In genomic region chr1:30906631-30907389, GRCh38 we compare ENCODE assay signal across 13 cellular contexts. TPM values are rescaled to one million over a fixed set of nuclear protein-coding genes. Genes with fewer than 3 reads are reported as not detected.
DNase-seq lines count a peak whose midpoint lies in the region; ATAC-seq and TF ChIP-seq lines count a peak whose summit lies in the region.
"Had no signal": no experiment of that assay in that cellular context is flagged by ENCODE, and none has a peak within 500 bp of the region (broad histone marks: within the 10 kb centered on the region; RNA-seq: fewer than 3 reads in every experiment).

No MANE protein-coding gene starts in this region.

- H3K4me3 ChIP-seq in GM23338 (peak overlapping the region; percentile 76; the same call in 1 of the 2 replicates), left ventricle myocardium inferior (peak overlapping the region; percentile 74), sigmoid colon (peak overlapping the region; percentile 65 to 77 (median 74)), testis (no peak overlapping the region)
- H3K4me3 ChIP-seq: mucosa of descending colon had no signal

- no peak overlapping the region for H2AFZ ChIP-seq in GM23338

- H3K9me3 ChIP-seq in left ventricle myocardium inferior (replicated peaks) (no peaks in the 10 kb centered on the region), sigmoid colon (no peaks in the 10 kb centered on the region), testis (no peaks in the 10 kb centered on the region)
- H3K9me3 ChIP-seq: MG63, mucosa of descending colon had no signal

- no peak overlapping the region; the same call in 1 of the 2 replicates for H3K4me2 ChIP-seq in GM23338

- peaks cover 4% of the 10 kb centered on the region; the same call in 1 of the 2 replicates for H4K20me1 ChIP-seq in GM23338 (replicated peaks; ENCODE audit: insufficient read depth)

- H3F3A ChIP-seq in GM23338 (replicated peaks; ENCODE audit: low read depth): peaks cover 19% of the 10 kb centered on the region; the same call in 1 of the 2 replicates

- peaks cover 29% of the 10 kb centered on the region for H3K27me3 Mint-ChIP-seq in GM23338 (ENCODE audit: insufficient read depth, low read depth, poor library complexity)
- peaks cover 23% of the 10 kb centered on the region for H3K27me3 Mint-ChIP-seq in activated T-helper 17 cell treated with anti-CD3 and anti-CD28 coated beads, Interleukin-2, amount 50 U/mL, for 72 hours

- no peak for TF ChIP-seq EP300 in sigmoid colon (IDR thresholded peaks at IDR 0.05)

- ATAC-seq in GM23338 (no peak), GM21717 (IDR thresholded peaks at IDR 0.05; ENCODE audit: unreplicated experiment) (no peak), GM18498 (IDR thresholded peaks at IDR 0.05; ENCODE audit: unreplicated experiment) (no peak)
- no peak for ATAC-seq in activated T-helper 17 cell treated with anti-CD3 and anti-CD28 coated beads, Interleukin-2, amount 50 U/mL, for 72 hours (replicated peaks)
- ATAC-seq: mucosa of descending colon, Panc1 had no signal

- no peak overlapping the region for H3K27ac Mint-ChIP-seq in GM23338
- no peak overlapping the region for H3K27ac Mint-ChIP-seq in activated T-helper 17 cell treated with anti-CD3 and anti-CD28 coated beads, Interleukin-2, amount 50 U/mL, for 72 hours

- no peaks in the 10 kb centered on the region; the same call in 2 of the 3 replicates for H3K36me3 Mint-ChIP-seq in GM23338 (ENCODE audit: low read depth)
- peaks cover 6% of the 10 kb centered on the region for H3K36me3 Mint-ChIP-seq in activated T-helper 17 cell treated with anti-CD3 and anti-CD28 coated beads, Interleukin-2, amount 50 U/mL, for 72 hours (ENCODE audit: low read depth)

- H3K9me3 Mint-ChIP-seq in GM23338: no peaks in the 10 kb centered on the region
- H3K9me3 Mint-ChIP-seq in activated T-helper 17 cell treated with anti-CD3 and anti-CD28 coated beads, Interleukin-2, amount 50 U/mL, for 72 hours: no peaks in the 10 kb centered on the region

- H3K4me1 ChIP-seq in GM23338 (ENCODE audit: insufficient read depth): peaks cover 43% of the 10 kb centered on the region
- peaks cover 53% of the 10 kb centered on the region for H3K4me1 ChIP-seq in left ventricle myocardium inferior
- H3K4me1 ChIP-seq in sigmoid colon: peaks cover 2 to 83% (median 65%) of the 10 kb centered on the region in 4 donors
- H3K4me1 ChIP-seq in testis: peaks cover 8% of the 10 kb centered on the region

- no peak for TF ChIP-seq POLR2A in sigmoid colon (IDR thresholded peaks at IDR 0.05)
- no peak for TF ChIP-seq POLR2A in testis (IDR thresholded peaks at IDR 0.05)

- peak overlapping the region; percentile 88 for H3K4me3 Mint-ChIP-seq in GM23338
- H3K4me3 Mint-ChIP-seq in activated T-helper 17 cell treated with anti-CD3 and anti-CD28 coated beads, Interleukin-2, amount 50 U/mL, for 72 hours: peak overlapping the region; percentile 74

- no peaks in the 10 kb centered on the region for H3K9me2 ChIP-seq in GM23338 (ENCODE audit: insufficient read depth)

- H3K79me2 ChIP-seq in GM23338 (replicated peaks; ENCODE audit: insufficient read depth): peaks cover 3% of the 10 kb centered on the region

- TF ChIP-seq CTCF in GM23338 (conservative IDR thresholded peaks at IDR 0.05; ENCODE audit: low read depth in 2 of 2) (no peak), left ventricle myocardium inferior (IDR thresholded peaks at IDR 0.05; ENCODE audit: borderline replicate concordance) (no peak), sigmoid colon (IDR thresholded peaks at IDR 0.05) (no peak), testis (IDR thresholded peaks at IDR 0.05) (no peak)

- 88 to 93% methylated on average over 9 of the region's 9 CpGs for WGBS in sigmoid colon, 2 donors
- WGBS in testis, 2 donors: 79 to 92% methylated on average over 6 to 9 of the region's 9 CpGs

- no peak for DNase-seq in GM23338 (ENCODE audit: low spot score)
- peak; percentile 12 for DNase-seq in left ventricle myocardium inferior
- DNase-seq in sigmoid colon: peak; percentile 66
- DNase-seq in testis: no peak
- no peak for DNase-seq in activated effector memory CD4-positive, alpha-beta T cell treated with Interleukin-2 at 50 U/mL for 16 hours
- DNase-seq: GDM1, MG63 had no signal

- peaks cover 18% of the 10 kb centered on the region for H3K27me3 ChIP-seq in GM23338 (ENCODE audit: insufficient read depth)
- H3K27me3 ChIP-seq in left ventricle myocardium inferior (ENCODE audit: low read depth): no peaks in the 10 kb centered on the region
- no peaks in the 10 kb centered on the region for H3K27me3 ChIP-seq in sigmoid colon
- H3K27me3 ChIP-seq in testis: no peaks in the 10 kb centered on the region
- H3K27me3 ChIP-seq: MG63 had no signal

- H3K27ac ChIP-seq in GM23338 (ENCODE audit: low read depth) (no peak overlapping the region), left ventricle myocardium inferior (replicated peaks) (peak overlapping the region; percentile 23), sigmoid colon (peak overlapping the region; percentile 82 to 95 (median 94)), testis (no peak overlapping the region)
- H3K27ac ChIP-seq: epithelial cell of prostate had no signal

- H3K36me3 ChIP-seq in GM23338 (ENCODE audit: insufficient read depth): no peaks in the 10 kb centered on the region
- H3K36me3 ChIP-seq in left ventricle myocardium inferior: no peaks in the 10 kb centered on the region
- H3K36me3 ChIP-seq in sigmoid colon: no peaks in the 10 kb centered on the region
- no peaks in the 10 kb centered on the region for H3K36me3 ChIP-seq in testis (ENCODE audit: low read depth, missing control alignments)
- H3K36me3 ChIP-seq: MG63 had no signal

- intact Hi-C loops in left ventricle myocardium inferior (cut with micrococcal nuclease): no loop called here
- intact Hi-C loops in sigmoid colon (cut with DNase I): no loop called here
- intact Hi-C loops in testis (cut with DNase I; ENCODE audit: low total_unique reads): no loop called here

- peaks cover 64% of the 10 kb centered on the region for H3K4me1 Mint-ChIP-seq in GM23338
- H3K4me1 Mint-ChIP-seq in activated T-helper 17 cell treated with anti-CD3 and anti-CD28 coated beads, Interleukin-2, amount 50 U/mL, for 72 hours: peaks cover 13% of the 10 kb centered on the region

TF ChIP-seq in GM23338, 12 proteins besides CTCF, POLR2A, EP300 and RAD21 (continues in another document):
- TF ChIP-seq STAT1 (IDR thresholded peaks at IDR 0.05; ENCODE audit: unreplicated experiment) (no peak), EZH2phosphoT487 (IDR thresholded peaks at IDR 0.05; ENCODE audit: unreplicated experiment) (no peak), ZNF114 (CRISPR knock-in tag; IDR thresholded peaks at IDR 0.05) (no peak)

RNA-seq across cellular contexts. Expression of gene SDC3, which starts 1.7 kb away (rescaled TPM):
- 22.4 and 29.7 TPM in 2 replicates for total RNA-seq in GM23338 (2014; rRNA removed; shearing (Covaris generic))
- polyA plus RNA-seq in GM23338 (2016; fragmentation: Nextera tagmentation; extraction: Ambion mirVana): 5.2 and 5.8 TPM in 2 replicates
- under 1 TPM in 1 of 2 donors, not detected in 1; 0.11 TPM for total RNA-seq in activated T-helper 17 cell treated with anti-CD3 and anti-CD28 coated beads, Interleukin-2, amount 50 U/mL, for 72 hours
- total RNA-seq in left ventricle myocardium inferior: 25.3 TPM
- 10 to 100 TPM; 29.9 to 91.1 (median 50.7) TPM for total RNA-seq in sigmoid colon
- 10 to 100 TPM in 1 of 3 donors, 1 to 10 TPM in 2; 2.4 to 29.8 (median 6.5) TPM for polyA plus RNA-seq in sigmoid colon
- total RNA-seq in testis: 1 to 10 TPM; 3.9 to 6.9 TPM
- 21.2 TPM for polyA plus RNA-seq in testis (ENCODE audit: insufficient read depth, low read depth, low replicate concordance)

Comparison
In these comparisons a context has a peak if more than half of its experiments do, and no peak if none do; other contexts are left out.
1. DNase-seq: peak in left ventricle myocardium inferior (single experiment) and sigmoid colon (single experiment); none in GM23338 (single experiment), testis (single experiment) and activated effector memory CD4-positive, alpha-beta T cell treated with Interleukin-2 at 50 U/mL for 16 hours (single experiment).
2. H3K27ac ChIP-seq: peak in left ventricle myocardium inferior (single experiment) and sigmoid colon (4 of 4); none in GM23338 (single experiment) and testis (0 of 2).
3. H3K4me3 ChIP-seq: peak in GM23338 (single experiment), left ventricle myocardium inferior (single experiment) and sigmoid colon (4 of 4); none in testis (0 of 2).
4. RNA of gene SDC3, which starts 1.7 kb away (total RNA-seq): 29.9 to 91.1 TPM in sigmoid colon, 22.4 to 29.7 TPM in GM23338, 25.3 TPM in left ventricle myocardium inferior (single experiment) and 3.9 to 6.9 TPM in testis; 0.11 TPM in activated T-helper 17 cell treated with anti-CD3 and anti-CD28 coated beads, Interleukin-2, amount 50 U/mL, for 72 hours; every median in the first group is over 4 times any median in the second.